ENCODE assay signal across 20 cellular contexts in genomic region chr22:47075568-47075967, GRCh38.
DNase-seq lines count a peak whose midpoint lies in the region; ATAC-seq, FAIRE-seq and TF ChIP-seq lines count a peak whose summit lies in the region.
"Had no signal": no experiment of that assay in that cellular context is flagged by ENCODE, and none has a peak within 500 bp of the region (broad histone marks: within the 10 kb centered on the region; RNA-seq: fewer than 3 reads in every experiment).

No MANE protein-coding gene starts in this region.

- H3K4me1 ChIP-seq in SK-N-SH (ENCODE audit: control insufficient read depth in 1 of 2, insufficient read depth in 2 of 2, low read depth in 1 of 2, low read length in 1 of 2), result no peaks in the 10 kb centered on the region
- no peaks in the 10 kb centered on the region for H3K4me1 ChIP-seq in K562 (replicated peaks in 1 of 2; ENCODE audit: control insufficient read depth in 2 of 2, insufficient read depth in 2 of 2, low read length in 2 of 2)
- H3K4me1 ChIP-seq in pancreas, result peaks cover 0 to 7% (median 4%) of the 10 kb centered on the region in 3 donors
- no peaks in the 10 kb centered on the region for H3K4me1 ChIP-seq in GM23248 (ENCODE audit: insufficient read depth)
- H3K4me1 ChIP-seq: BLaER1, Caco-2 had no signal

- intact Hi-C loops in K562 (cut with micrococcal nuclease) (no loop called here), pancreas (cut with DNase I) (no loop called here)

- H3K27me3 ChIP-seq in SK-N-SH (ENCODE audit: insufficient read depth), result no peaks in the 10 kb centered on the region
- no peaks in the 10 kb centered on the region for H3K27me3 ChIP-seq in K562 (ENCODE audit: control insufficient read depth in 2 of 2, insufficient read depth in 2 of 2, low read length in 2 of 2)
- no peaks in the 10 kb centered on the region for H3K27me3 ChIP-seq in pancreas
- H3K27me3 ChIP-seq in GM23248 (replicated peaks; ENCODE audit: insufficient read depth), result no peaks in the 10 kb centered on the region
- H3K27me3 ChIP-seq: BLaER1 had no signal

- H3K27ac ChIP-seq in SK-N-SH (ENCODE audit: low read depth in 2 of 2, low read length in 1 of 2) (no peak overlapping the region), K562 (ENCODE audit: extremely low read depth, low read depth, low read length) (no peak overlapping the region), pancreas (no peak overlapping the region), GM23248 (no peak overlapping the region)
- H3K27ac ChIP-seq: 22Rv1, BLaER1, C4-2B had no signal

- no peak for TF ChIP-seq POLR2A in K562 (conservative IDR thresholded peaks at IDR 0.05)

- H3K9ac ChIP-seq in SK-N-SH (no peak overlapping the region), K562 (ENCODE audit: insufficient read depth in 1 of 2, low read depth in 2 of 2, low read length in 2 of 2) (no peak overlapping the region), GM23248 (no peak overlapping the region)
- H3K9ac ChIP-seq: BLaER1 had no signal

- no peak overlapping the region for H2AFZ ChIP-seq in SK-N-SH (ENCODE audit: low read depth)
- no peak overlapping the region for H2AFZ ChIP-seq in K562 (ENCODE audit: low read depth, low read length)
- H2AFZ ChIP-seq in GM23248, result no peak overlapping the region

- DNase-seq in SK-N-SH, result no peak
- no peak for DNase-seq in K562 (ENCODE audit: extremely low read depth in 1 of 4, low spot score in 3 of 4)
- no peak for DNase-seq in pancreas
- no peak for DNase-seq in T-helper 9 cell
- no peak for DNase-seq in GM23248
- DNase-seq: Caco-2; CD4-positive, CD25-positive, alpha-beta regulatory T cell; CD8-positive, alpha-beta T cell; DMS153; DND-41; GDM1; GOT3 had no signal

- CTCF ChIA-PET in SK-N-SH (lab: Yijun Ruan, JAX) (no interaction called here), K562 (lab: Yijun Ruan, JAX; ENCODE audit: low intra/inter-chr PET ratio) (no interaction called here)

- TF ChIP-seq CTCF in SK-N-SH (IDR thresholded peaks at IDR 0.05) (no peak), K562 (IDR thresholded peaks at IDR 0.05 in 2 of 3, conservative IDR thresholded peaks at IDR 0.05 in 1 of 3; ENCODE audit: insufficient read depth in 2 of 3, low read depth in 1 of 3, low read length in 3 of 3) (no peak), pancreas (IDR thresholded peaks at IDR 0.05) (no peak)

- ATAC-seq in SK-N-SH treated with all-trans-retinoic acid at 6 μM for 48 hours (no peak), K562 (no peak), pancreas (no peak)
- ATAC-seq: CD8-positive, alpha-beta T cell; GM12878 had no signal

- TF ChIP-seq RAD21 in SK-N-SH (IDR thresholded peaks at IDR 0.05; ENCODE audit: low read length), result no peak
- no peak for TF ChIP-seq RAD21 in K562 (CRISPR knock-in tag; conservative IDR thresholded peaks at IDR 0.05 in 1 of 2, IDR thresholded peaks at IDR 0.05 in 1 of 2)

- H3K9me2 ChIP-seq in SK-N-SH, result no peaks in the 10 kb centered on the region
- no peaks in the 10 kb centered on the region for H3K9me2 ChIP-seq in GM23248 (ENCODE audit: insufficient read depth)

- peaks cover 0 to 4% of the 10 kb centered on the region in 2 experiments for H3K36me3 ChIP-seq in SK-N-SH (replicated peaks in 1 of 2; ENCODE audit: control insufficient read depth in 1 of 2, insufficient read depth in 2 of 2, low read length in 1 of 2)
- H3K36me3 ChIP-seq in K562 (ENCODE audit: control insufficient read depth, insufficient read depth, low read length), result no peaks in the 10 kb centered on the region
- no peaks in the 10 kb centered on the region for H3K36me3 ChIP-seq in pancreas
- H3K36me3 ChIP-seq in GM23248 (ENCODE audit: low read depth), result no peaks in the 10 kb centered on the region; the same call in 1 of the 2 replicates
- H3K36me3 ChIP-seq: HAP-1 had no signal

- H3K9me1 ChIP-seq in K562 (ENCODE audit: control insufficient read depth, insufficient read depth, low read length), result no peaks in the 10 kb centered on the region

- POLR2A ChIA-PET in SK-N-SH (lab: Yijun Ruan, JAX) (no interaction called here), K562 (lab: Yijun Ruan, JAX) (no interaction called here)

- TF ChIP-seq EP300 in SK-N-SH (IDR thresholded peaks at IDR 0.05; ENCODE audit: borderline replicate concordance in 1 of 2, low read depth in 1 of 2, low read length in 1 of 2) (no peak), K562 (IDR thresholded peaks at IDR 0.05; ENCODE audit: low read length) (no peak)

- no TSS peak for BruUV-seq in K562 (replicated peaks; lab: Mats Ljungman, UMichigan)

- H3K9me3 ChIP-seq in SK-N-SH (peaks cover 13% of the 10 kb centered on the region; the same call in 1 of the 2 replicates), K562 (replicated peaks; ENCODE audit: control insufficient read depth, insufficient read depth, low read depth, low read length) (no peaks in the 10 kb centered on the region; the same call in 1 of the 2 replicates), pancreas (no peaks in the 10 kb centered on the region), GM23248 (ENCODE audit: low read depth) (no peaks in the 10 kb centered on the region)
- H3K9me3 ChIP-seq: HAP-1 had no signal

- H3K4me3 ChIP-seq in SK-N-SH (ENCODE audit: low read depth in 2 of 2, low read length in 1 of 2), result no peak overlapping the region
- H3K4me3 ChIP-seq in K562, result no peak overlapping the region
- H3K4me3 ChIP-seq in pancreas, result no peak overlapping the region
- no peak overlapping the region for H3K4me3 ChIP-seq in GM23248
- H3K4me3 ChIP-seq: BLaER1, GM12878, HAP-1 had no signal

- H4K20me1 ChIP-seq in SK-N-SH (ENCODE audit: insufficient read depth), result no peaks in the 10 kb centered on the region
- no peaks in the 10 kb centered on the region for H4K20me1 ChIP-seq in K562 (replicated peaks; ENCODE audit: control insufficient read depth, insufficient read depth, low read length)
- peaks cover 4% of the 10 kb centered on the region; the same call in 1 of the 2 replicates for H4K20me1 ChIP-seq in GM23248 (ENCODE audit: insufficient read depth)

- FAIRE-seq in K562 (lab: Jason Lieb, UNC) (no peak), pancreas (lab: Jason Lieb, UNC) (peak; percentile 53)
- FAIRE-seq: A204.1, GM12878, H54 had no signal

- H3K4me2 ChIP-seq in SK-N-SH, result no peak overlapping the region
- no peak overlapping the region for H3K4me2 ChIP-seq in K562 (ENCODE audit: insufficient read depth, low read length)
- H3K4me2 ChIP-seq in GM23248 (ENCODE audit: unreplicated experiment), result no peak overlapping the region
- H3K4me2 ChIP-seq: BLaER1 had no signal

- in situ Hi-C loops in K562 (cut with MboI), result no loop called here
- in situ Hi-C loops in GM23248 (cut with MboI), result no loop called here

- H3F3A ChIP-seq in SK-N-SH (replicated peaks; ENCODE audit: insufficient read depth) (no peaks in the 10 kb centered on the region), GM23248 (ENCODE audit: insufficient read depth) (no peaks in the 10 kb centered on the region)

- H3K79me2 ChIP-seq in SK-N-SH (ENCODE audit: insufficient read depth) (no peaks in the 10 kb centered on the region), K562 (ENCODE audit: control insufficient read depth, insufficient read depth, low read length) (no peaks in the 10 kb centered on the region), GM23248 (ENCODE audit: insufficient read depth) (no peaks in the 10 kb centered on the region)

TF ChIP-seq in SK-N-SH treated with all-trans-retinoic acid at 6 μM for 48 hours, 23 proteins besides CTCF, POLR2A, EP300 and RAD21:
- TF ChIP-seq CSRNP3 (CRISPR knock-in tag; IDR thresholded peaks at IDR 0.05) (no peak), ZNF8 (CRISPR knock-in tag; IDR thresholded peaks at IDR 0.05) (peak; percentile 10; the same call in 1 of the 2 replicates)

TF ChIP-seq in SK-N-SH, 30 proteins besides CTCF, POLR2A, EP300 and RAD21:
- TF ChIP-seq GABPA (IDR thresholded peaks at IDR 0.05; ENCODE audit: low read depth) (no peak), MAX (IDR thresholded peaks at IDR 0.05; ENCODE audit: low read depth) (no peak), SMC3 (IDR thresholded peaks at IDR 0.05; ENCODE audit: low read depth, low read length) (no peak), NRF1 (IDR thresholded peaks at IDR 0.05; ENCODE audit: low read depth, low read length) (no peak), FOXM1 (IDR thresholded peaks at IDR 0.05; ENCODE audit: low read depth) (no peak)

TF ChIP-seq in K562, 482 proteins besides CTCF, POLR2A, EP300 and RAD21 (continues in another document):
- no peak for TF ChIP-seq BACH1 (tag; IDR thresholded peaks at IDR 0.05)
- no peak for TF ChIP-seq HOXB6 (CRISPR knock-in tag; IDR thresholded peaks at IDR 0.05; ENCODE audit: borderline replicate concordance)
- TF ChIP-seq RAD51 (IDR thresholded peaks at IDR 0.05; ENCODE audit: borderline replicate concordance, low read depth), result no peak
- no peak for TF ChIP-seq ZNF778 (CRISPR knock-in tag; IDR thresholded peaks at IDR 0.05)
- no peak for TF ChIP-seq ARHGAP35 (IDR thresholded peaks at IDR 0.05; ENCODE audit: partially characterized antibody)
- 0 out of 2 replicates have a peak, but pooled peaks have one; percentile 42 for TF ChIP-seq ZNF354B (CRISPR knock-in tag; IDR thresholded peaks at IDR 0.05)
- TF ChIP-seq MLLT1 (IDR thresholded peaks at IDR 0.05), result no peak
- no peak for TF ChIP-seq SMC3 (conservative IDR thresholded peaks at IDR 0.05; ENCODE audit: insufficient read depth, low read depth, low read length)
- TF ChIP-seq ATF3 (IDR thresholded peaks at IDR 0.05), result no peak
- no peak for TF ChIP-seq ATF3 (CRISPR knock-in tag; conservative IDR thresholded peaks at IDR 0.05)
